27 cellular contexts compared by ENCODE assay signal in genomic region chr10:125992244-125992643, GRCh38.
DNase-seq lines count a peak whose midpoint lies in the region; ATAC-seq, FAIRE-seq and TF ChIP-seq lines count a peak whose summit lies in the region.
"Had no signal": no experiment of that assay in that cellular context is flagged by ENCODE, and none has a peak within 500 bp of the region (broad histone marks: within the 10 kb centered on the region; RNA-seq: fewer than 3 reads in every experiment).

No MANE protein-coding gene starts in this region.

- H2AFZ ChIP-seq in H1 (ENCODE audit: low read length), result peak overlapping the region; percentile 73; the same call in 1 of the 2 replicates
- H2AFZ ChIP-seq in neuronal stem cell (ENCODE audit: low read length), result peak overlapping the region; percentile 75

- no peaks in the 10 kb centered on the region for H3K9me3 ChIP-seq in H1 (ENCODE audit: insufficient read depth in 2 of 2, low read depth in 1 of 2, low read length in 1 of 2)
- H3K9me3 ChIP-seq in neuronal stem cell (replicated peaks in 1 of 2; ENCODE audit: control insufficient read depth in 2 of 2, insufficient read depth in 1 of 2, low read depth in 1 of 2, low read length in 2 of 2), result peaks cover 1 to 3% of the 10 kb centered on the region in 2 donors
- H3K9me3 ChIP-seq: Caco-2, MG63, SJSA1 had no signal

- in situ Hi-C loops in KBM-7 (cut with MboI; ENCODE audit: low pct_unique_long_range_greater_than_20kb, low sequenced_read_pairs), result loop anchor here (25.0 kb wide), 1 partner anchor 520 kb away; no protein-coding TSS in a partner anchor

- no peak overlapping the region for H2AK5ac ChIP-seq in H1 (ENCODE audit: low read depth, low read length)
- no peak overlapping the region for H2AK5ac ChIP-seq in neuronal stem cell (ENCODE audit: low read depth, low read length)

- no peak overlapping the region for H2BK20ac ChIP-seq in H1 (ENCODE audit: low read length)

- H3K23me2 ChIP-seq in H1 (ENCODE audit: low read depth, low read length), result no peaks in the 10 kb centered on the region

- CTCF ChIA-PET in H1 (lab: Charles Lee; ENCODE audit: partially characterized antibody), result interaction anchor here (0.7 to 2.8 kb wide), 3 partner anchors 12 to 125 kb away, joined by 3 to 9 read pairs (median 4); no protein-coding TSS in a partner anchor

- no peak overlapping the region for H3K9ac ChIP-seq in H1 (replicated peaks in 1 of 4; ENCODE audit: extremely low read depth in 1 of 4, low read depth in 3 of 4, low read length in 3 of 4)
- no peak overlapping the region for H3K9ac ChIP-seq in neuronal stem cell (ENCODE audit: low read depth, low read length, poor library complexity)

- ATAC-seq in HG02571 (IDR thresholded peaks at IDR 0.05; ENCODE audit: unreplicated experiment), result no peak
- ATAC-seq: K562 had no signal

- no peak overlapping the region for H3K27ac ChIP-seq in H1 (ENCODE audit: low read depth, low read length)
- H3K27ac ChIP-seq in neuronal stem cell (replicated peaks; ENCODE audit: low read length), result no peak overlapping the region
- H3K27ac ChIP-seq: SJSA1 had no signal

- H3K18ac ChIP-seq in H1 (ENCODE audit: extremely low read depth, low read length), result no peak overlapping the region
- H3K18ac ChIP-seq in neuronal stem cell (ENCODE audit: low read length), result no peak overlapping the region

- 92% methylated on average over 7 of the region's 7 CpGs; no CpG with 5 or more reads in 1 of the 2 experiments for WGBS in H1 (ENCODE audit: extremely low coverage in 1 of 2, insufficient coverage in 1 of 2, insufficient read length in 1 of 2, insufficient replicate concordance in 2 of 2, low coverage in 1 of 2, low lambda C conversion rate in 2 of 2, missing lambda C conversion rate in 1 of 2), 2 experiments
- WGBS in neuronal stem cell (ENCODE audit: extremely low coverage in 2 of 2, insufficient read length in 2 of 2, insufficient replicate concordance in 1 of 2), 2 donors, result no CpG with 5 or more reads among the region's 7 CpGs

- H2BK120ac ChIP-seq in H1 (replicated peaks; ENCODE audit: low read depth, low read length) (no peak overlapping the region), neuronal stem cell (ENCODE audit: low read depth, low read length) (no peak overlapping the region)

- no peaks in the 10 kb centered on the region for H3K27me3 ChIP-seq in H1 (replicated peaks in 1 of 4; ENCODE audit: control insufficient read depth in 3 of 4, extremely low read depth in 1 of 4, insufficient read depth in 3 of 4, low read length in 3 of 4)
- H3K27me3 ChIP-seq in neuronal stem cell (ENCODE audit: control insufficient read depth in 3 of 3, insufficient read depth in 3 of 3, low read depth in 1 of 3, low read length in 3 of 3), result no peaks in the 10 kb centered on the region
- H3K27me3 ChIP-seq: MG63, SJSA1 had no signal

- H3K4me3 ChIP-seq in H1 (ENCODE audit: extremely low read depth in 1 of 4, insufficient read depth in 2 of 4, low read depth in 3 of 4, low read length in 4 of 4), result no peak overlapping the region
- H3K4me3 ChIP-seq in neuronal stem cell (ENCODE audit: low read length in 2 of 2), result no peak overlapping the region
- H3K4me3 ChIP-seq: K562, MG63, SJSA1 had no signal

- H3K4me2 ChIP-seq in H1 (ENCODE audit: insufficient read depth in 1 of 2, low read depth in 2 of 2, low read length in 2 of 2) (no peak overlapping the region), neuronal stem cell (ENCODE audit: insufficient read depth, low read length, poor library complexity, severe bottlenecking) (no peak overlapping the region)

- no peak overlapping the region for H3K56ac ChIP-seq in H1 (replicated peaks; ENCODE audit: insufficient read length, low read depth, low read length)

- H4K8ac ChIP-seq in H1 (ENCODE audit: extremely low read depth, insufficient read depth, low read length), result no peak overlapping the region
- H4K8ac ChIP-seq in neuronal stem cell (ENCODE audit: low read depth, low read length), result no peak overlapping the region

- H2BK12ac ChIP-seq in H1 (ENCODE audit: low read depth, low read length), result no peak overlapping the region
- no peak overlapping the region for H2BK12ac ChIP-seq in neuronal stem cell (ENCODE audit: low read length)

- TF ChIP-seq RAD21 in H1 (IDR thresholded peaks at IDR 0.05 in 1 of 2, conservative IDR thresholded peaks at IDR 0.05 in 1 of 2; ENCODE audit: low read depth in 2 of 2, low read length in 2 of 2), result no peak

- H4K20me1 ChIP-seq in H1 (replicated peaks in 1 of 2; ENCODE audit: control insufficient read depth in 1 of 2, insufficient read depth in 2 of 2, low read length in 2 of 2), result no peaks in the 10 kb centered on the region

- H4K5ac ChIP-seq in H1 (ENCODE audit: insufficient read length, low read depth, low read length), result no peak overlapping the region

- TF ChIP-seq POLR2A in H1 (IDR thresholded peaks at IDR 0.05; ENCODE audit: control extremely low read depth in 1 of 2, low read depth in 2 of 2, low read length in 2 of 2), result no peak

- no peaks in the 10 kb centered on the region for H3K4me1 ChIP-seq in H1 (replicated peaks in 1 of 4; ENCODE audit: control insufficient read depth in 3 of 4, insufficient read depth in 4 of 4, low read length in 3 of 4)
- H3K4me1 ChIP-seq in neuronal stem cell (ENCODE audit: control insufficient read depth in 2 of 2, insufficient read depth in 1 of 2, low read depth in 1 of 2, low read length in 2 of 2), result peaks cover 4 to 7% of the 10 kb centered on the region in 2 donors
- H3K4me1 ChIP-seq: Caco-2, SJSA1 had no signal

- H4K91ac ChIP-seq in H1 (replicated peaks; ENCODE audit: insufficient read length, low read length), result no peak overlapping the region
- no peak overlapping the region for H4K91ac ChIP-seq in neuronal stem cell (ENCODE audit: low read depth, low read length, poor library complexity)

- H3K14ac ChIP-seq in H1 (ENCODE audit: insufficient read length), result no peak overlapping the region
- no peak overlapping the region for H3K14ac ChIP-seq in neuronal stem cell (ENCODE audit: low read length)

- H3K79me2 ChIP-seq in H1 (ENCODE audit: control insufficient read depth in 1 of 2, insufficient read depth in 2 of 2, low read length in 2 of 2), result no peaks in the 10 kb centered on the region

- POLR2A ChIA-PET in H1 (lab: Charles Lee; ENCODE audit: partially characterized antibody), result no interaction called here

- H2BK15ac ChIP-seq in H1 (ENCODE audit: low read length) (no peak overlapping the region), neuronal stem cell (ENCODE audit: low read length) (no peak overlapping the region)

- TF ChIP-seq EP300 in H1 (IDR thresholded peaks at IDR 0.05; ENCODE audit: borderline replicate concordance in 1 of 2, low read depth in 2 of 2, low read length in 2 of 2), result no peak

- DNase-seq in NCI-H510A treated with DMSO at 0.1 percent for 48 hours (lab: John Stamatoyannopoulos, UW) (peak; percentile 49), NCI-H510A (lab: John Stamatoyannopoulos, UW) (no peak), NCI-H69 (lab: John Stamatoyannopoulos, UW) (peak; percentile 2), H1 (ENCODE audit: low read depth in 1 of 2, low spot score in 2 of 2) (no peak), neuronal stem cell (ENCODE audit: low spot score) (no peak), KBM-7 (no peak)
- DNase-seq: C1 segment of cervical spinal cord; Caco-2; CD4-positive, alpha-beta memory T cell; DMS79 treated with DMSO at 0.1 percent for 48 hours; GF-D8; H9; MG63; NCI-H1105 treated with DMSO at 0.1 percent for 48 hours; NCI-H187; NCI-H2107; NCI-H524; NCI-H774; Right ventricle myocardium superior; RPMI8226; T-helper 2 cell had no signal

- H3K23ac ChIP-seq in H1 (ENCODE audit: insufficient read length), result no peak overlapping the region
- no peak overlapping the region for H3K23ac ChIP-seq in neuronal stem cell (ENCODE audit: low read depth, low read length, poor library complexity)

- TF ChIP-seq CTCF in H1 (IDR thresholded peaks at IDR 0.05; ENCODE audit: control extremely low read depth in 1 of 3, insufficient read depth in 1 of 3, low read depth in 1 of 3, low read length in 3 of 3), result no peak

- H3K36me3 ChIP-seq in H1 (ENCODE audit: control insufficient read depth in 2 of 4, insufficient read depth in 4 of 4, low read length in 3 of 4) (no peaks in the 10 kb centered on the region), neuronal stem cell (replicated peaks in 1 of 2; ENCODE audit: control insufficient read depth in 2 of 2, insufficient read depth in 2 of 2, low read length in 2 of 2) (peaks cover 0 to 2% of the 10 kb centered on the region in 2 donors)
- H3K36me3 ChIP-seq: MG63, SJSA1 had no signal

- H3K4ac ChIP-seq in H1 (replicated peaks; ENCODE audit: insufficient read length, low read depth, low read length), result no peak overlapping the region
- H3K4ac ChIP-seq in neuronal stem cell (ENCODE audit: low read length), result no peak overlapping the region

- H3K79me1 ChIP-seq in H1 (ENCODE audit: low read depth, low read length) (no peaks in the 10 kb centered on the region), neuronal stem cell (ENCODE audit: low read depth, low read length) (no peaks in the 10 kb centered on the region)

- no peak for FAIRE-seq in H1 (lab: Jason Lieb, UNC)
- FAIRE-seq: GM12892, GM19239, HTR-8/SVneo, K562 had no signal

- no peak overlapping the region for H2BK5ac ChIP-seq in H1 (ENCODE audit: low read depth, low read length)
- H2BK5ac ChIP-seq in neuronal stem cell (ENCODE audit: low read length), result no peak overlapping the region

TF ChIP-seq in H1, 55 proteins besides CTCF, POLR2A, EP300 and RAD21:
- TF ChIP-seq EGR1 (IDR thresholded peaks at IDR 0.05; ENCODE audit: borderline replicate concordance, low read depth, low read length) (no peak), YY1 (IDR thresholded peaks at IDR 0.05; ENCODE audit: low read depth, low read length) (no peak), SP2 (IDR thresholded peaks at IDR 0.05; ENCODE audit: low read length) (no peak), CBX8 (IDR thresholded peaks at IDR 0.05; ENCODE audit: borderline replicate concordance, low read depth, low read length) (no peak), TBP (IDR thresholded peaks at IDR 0.05; ENCODE audit: low read depth, low read length) (no peak), CHD1 (IDR thresholded peaks at IDR 0.05; ENCODE audit: low read depth, low read length) (no peak)

Comparison
In these comparisons a context has a peak if more than half of its experiments do, and no peak if none do; other contexts are left out.
1. DNase-seq: peak in NCI-H510A treated with DMSO at 0.1 percent for 48 hours (single experiment) and NCI-H69 (single experiment); none in NCI-H510A (single experiment), H1 (0 of 2), neuronal stem cell (single experiment) and KBM-7 (single experiment).